8 cellular contexts compared by ENCODE assay signal in the genomic region with DNA sequence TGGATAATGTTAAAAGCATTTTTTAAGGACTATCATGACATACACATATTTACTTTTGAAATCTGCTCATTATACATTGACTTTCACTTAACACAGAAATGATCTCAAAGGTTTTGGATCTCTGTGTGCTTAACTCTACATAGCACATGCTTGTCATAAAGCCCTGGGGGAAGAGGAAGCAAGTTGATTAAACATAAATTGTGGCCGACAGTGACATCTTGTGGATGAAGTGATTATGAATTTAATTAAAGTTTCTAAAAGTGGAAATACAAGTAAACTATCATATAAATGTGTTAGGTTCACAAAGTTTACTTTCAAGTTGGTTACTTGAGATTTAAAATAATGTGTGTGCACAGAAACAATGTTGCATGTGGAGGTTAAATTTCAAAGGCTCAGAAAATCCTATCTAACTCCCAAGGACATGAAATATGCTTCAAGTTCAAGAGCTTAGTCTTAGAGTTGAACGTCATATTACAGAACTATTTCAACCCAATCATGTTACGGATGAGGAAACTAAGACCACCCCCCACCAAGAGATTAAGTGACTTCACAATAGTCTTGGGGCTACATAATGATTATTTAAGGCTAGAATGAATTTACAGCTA.
A peak's percentile ranks its signal among the peaks of the same experiment; 100 is the strongest.
DNase-seq lines count a peak whose midpoint lies in the region; ATAC-seq and TF ChIP-seq lines count a peak whose summit lies in the region.

No MANE protein-coding gene starts in this region.

- TF ChIP-seq CTCF in progenitor cell of endocrine pancreas (IDR thresholded peaks at IDR 0.05; ENCODE audit: unreplicated experiment), result peak; percentile 59

- no peak overlapping the region for H3K27ac Mint-ChIP-seq in progenitor cell of endocrine pancreas

- peaks cover 46% of the 10 kb centered on the region for H3K27me3 Mint-ChIP-seq in progenitor cell of endocrine pancreas

- no peak overlapping the region for H3K4me3 Mint-ChIP-seq in progenitor cell of endocrine pancreas (ENCODE audit: low read depth)

- ATAC-seq in GM18861 (IDR thresholded peaks at IDR 0.05; ENCODE audit: unreplicated experiment) (no peak), HG03439 (IDR thresholded peaks at IDR 0.05; ENCODE audit: unreplicated experiment) (no peak)

- H3K36me3 Mint-ChIP-seq in progenitor cell of endocrine pancreas (ENCODE audit: insufficient read depth), result no peaks in the 10 kb centered on the region

- peak; percentile 28 for DNase-seq in stimulated activated CD4-positive, alpha-beta T cell treated with anti-CD3 and anti-CD28 coated beads, Interleukin-4, amount 100 ng/mL, for 24 hours
- DNase-seq in stimulated activated CD4-positive, alpha-beta T cell treated with anti-CD3 and anti-CD28 coated beads, Interleukin-4, amount 100 ng/mL, for 1 hour, result no peak
- peak; percentile 27 for DNase-seq in HuH-7 (ENCODE audit: low spot score)
- DNase-seq in SK-N-MC (ENCODE audit: low read depth, low spot score), result peak; percentile 51
- peak; percentile 49 for DNase-seq in fibroblast of gingiva (ENCODE audit: low read depth)
- DNase-seq in progenitor cell of endocrine pancreas (ENCODE audit: low spot score, unreplicated experiment), result no peak

- H3K9me3 ChIP-seq in SK-N-MC (ENCODE audit: low read depth, low read length), result no peaks in the 10 kb centered on the region

- H3K4me1 Mint-ChIP-seq in progenitor cell of endocrine pancreas (ENCODE audit: low read depth), result no peaks in the 10 kb centered on the region

- H3K36me3 ChIP-seq in SK-N-MC (ENCODE audit: insufficient read depth, low read length), result no peaks in the 10 kb centered on the region

- H3K9ac ChIP-seq in SK-N-MC (ENCODE audit: insufficient read length), result no peak overlapping the region

- no peak overlapping the region for H3K27ac ChIP-seq in SK-N-MC

- H3K9me3 Mint-ChIP-seq in progenitor cell of endocrine pancreas (ENCODE audit: low read depth), result no peaks in the 10 kb centered on the region

- no peak overlapping the region for H3K4me3 ChIP-seq in SK-N-MC

Comparison
In these comparisons a context has a peak if more than half of its experiments do, and no peak if none do; other contexts are left out.
1. DNase-seq: peak in stimulated activated CD4-positive, alpha-beta T cell treated with anti-CD3 and anti-CD28 coated beads, Interleukin-4, amount 100 ng/mL, for 24 hours (single experiment), HuH-7 (single experiment), SK-N-MC (single experiment) and fibroblast of gingiva (single experiment); none in stimulated activated CD4-positive, alpha-beta T cell treated with anti-CD3 and anti-CD28 coated beads, Interleukin-4, amount 100 ng/mL, for 1 hour (single experiment) and progenitor cell of endocrine pancreas (single experiment).